1 cellular context compared by ENCODE assay signal in the genomic region with DNA sequence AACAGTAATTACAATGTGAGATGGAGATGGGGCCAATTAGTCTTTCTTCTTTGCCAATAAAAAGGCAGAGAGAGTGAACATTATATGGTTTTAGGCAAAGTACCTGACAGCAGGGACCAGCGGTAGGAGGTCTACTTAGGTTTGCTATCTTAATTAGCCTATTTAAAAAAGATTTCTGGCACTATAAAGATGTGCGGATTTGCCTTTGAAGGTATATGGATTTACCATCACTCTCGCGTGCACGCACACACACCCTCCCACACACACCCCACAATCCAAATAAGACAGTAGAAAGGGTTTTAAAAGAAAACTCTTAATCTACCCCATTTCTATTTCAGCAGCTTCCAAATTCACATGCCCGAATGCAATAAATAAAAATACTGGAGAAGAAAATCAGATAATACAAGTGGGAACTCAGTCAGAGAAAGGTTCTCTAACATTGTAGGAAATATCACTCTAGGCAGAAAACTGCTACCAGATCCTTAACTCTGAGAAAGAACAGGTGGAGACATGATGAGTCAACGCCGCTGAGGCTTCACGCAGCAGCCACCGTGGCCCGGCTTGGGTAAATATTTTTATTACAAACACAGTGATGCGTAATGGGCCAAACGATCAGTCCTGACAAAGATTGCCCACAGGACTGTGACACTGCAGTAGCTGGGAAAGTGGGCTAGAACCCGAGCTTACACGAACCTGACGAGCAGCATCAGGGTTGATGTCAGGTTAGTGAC.
TF ChIP-seq lines count a peak whose summit lies in the region.

No MANE protein-coding gene starts in this region.

TF ChIP-seq in HepG2, 621 proteins besides CTCF, POLR2A, EP300 and RAD21 (continued from another document and continues in another):
- no peak for TF ChIP-seq SKIL (CRISPR knock-in tag; IDR thresholded peaks at IDR 0.05; ENCODE audit: borderline replicate concordance)
- no peak for TF ChIP-seq RORA (CRISPR knock-in tag; IDR thresholded peaks at IDR 0.05)
- no peak for TF ChIP-seq REXO4 (CRISPR knock-in tag; IDR thresholded peaks at IDR 0.05; ENCODE audit: borderline replicate concordance)
- no peak for TF ChIP-seq ZNF274 (CRISPR knock-in tag; IDR thresholded peaks at IDR 0.05)
- no peak for TF ChIP-seq ZNF766 (CRISPR knock-in tag; IDR thresholded peaks at IDR 0.05; ENCODE audit: borderline replicate concordance)
- no peak for TF ChIP-seq FLYWCH1 (CRISPR knock-in tag; IDR thresholded peaks at IDR 0.05)
- TF ChIP-seq, protein P1, sequence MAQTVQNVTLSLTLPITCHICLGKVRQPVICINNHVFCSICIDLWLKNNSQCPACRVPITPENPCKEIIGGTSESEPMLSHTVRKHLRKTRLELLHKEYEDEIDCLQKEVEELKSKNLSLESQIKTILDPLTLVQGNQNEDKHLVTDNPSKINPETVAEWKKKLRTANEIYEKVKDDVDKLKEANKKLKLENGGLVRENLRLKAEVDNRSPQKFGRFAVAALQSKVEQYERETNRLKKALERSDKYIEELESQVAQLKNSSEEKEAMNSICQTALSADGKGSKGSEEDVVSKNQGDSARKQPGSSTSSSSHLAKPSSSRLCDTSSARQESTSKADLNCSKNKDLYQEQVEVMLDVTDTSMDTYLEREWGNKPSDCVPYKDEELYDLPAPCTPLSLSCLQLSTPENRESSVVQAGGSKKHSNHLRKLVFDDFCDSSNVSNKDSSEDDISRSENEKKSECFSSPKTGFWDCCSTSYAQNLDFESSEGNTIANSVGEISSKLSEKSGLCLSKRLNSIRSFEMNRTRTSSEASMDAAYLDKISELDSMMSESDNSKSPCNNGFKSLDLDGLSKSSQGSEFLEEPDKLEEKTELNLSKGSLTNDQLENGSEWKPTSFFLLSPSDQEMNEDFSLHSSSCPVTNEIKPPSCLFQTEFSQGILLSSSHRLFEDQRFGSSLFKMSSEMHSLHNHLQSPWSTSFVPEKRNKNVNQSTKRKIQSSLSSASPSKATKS (CRISPR knock-in tag; IDR thresholded peaks at IDR 0.05) = no peak
- no peak for TF ChIP-seq EHMT2 (IDR thresholded peaks at IDR 0.05; ENCODE audit: borderline replicate concordance, low read depth, low read length)
- peak; percentile 57; the same call in 1 of the 2 replicates for TF ChIP-seq TFE3 (CRISPR knock-in tag; IDR thresholded peaks at IDR 0.05)
- no peak for TF ChIP-seq FOXM1 (CRISPR knock-in tag; IDR thresholded peaks at IDR 0.05)
- no peak for TF ChIP-seq ELK4 (CRISPR knock-in tag; IDR thresholded peaks at IDR 0.05; ENCODE audit: borderline replicate concordance)
- TF ChIP-seq FOSL2 (CRISPR knock-in tag; IDR thresholded peaks at IDR 0.05) = peak; percentile 97
- TF ChIP-seq ZNF768 (CRISPR knock-in tag; IDR thresholded peaks at IDR 0.05) = no peak
- no peak for TF ChIP-seq MBD4 (IDR thresholded peaks at IDR 0.05; ENCODE audit: borderline replicate concordance, low read length)
- no peak for TF ChIP-seq ZKSCAN1 (IDR thresholded peaks at IDR 0.05; ENCODE audit: low read length)
- TF ChIP-seq, protein P2, sequence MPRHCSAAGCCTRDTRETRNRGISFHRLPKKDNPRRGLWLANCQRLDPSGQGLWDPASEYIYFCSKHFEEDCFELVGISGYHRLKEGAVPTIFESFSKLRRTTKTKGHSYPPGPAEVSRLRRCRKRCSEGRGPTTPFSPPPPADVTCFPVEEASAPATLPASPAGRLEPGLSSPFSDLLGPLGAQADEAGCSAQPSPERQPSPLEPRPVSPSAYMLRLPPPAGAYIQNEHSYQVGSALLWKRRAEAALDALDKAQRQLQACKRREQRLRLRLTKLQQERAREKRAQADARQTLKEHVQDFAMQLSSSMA (CRISPR knock-in tag; IDR thresholded peaks at IDR 0.05) = no peak
- no peak for TF ChIP-seq TRIM22 (IDR thresholded peaks at IDR 0.05)
- no peak for TF ChIP-seq CCAR2 (optimal IDR thresholded peaks at IDR 0.05; ENCODE audit: low read depth, low read length)
- 0 out of 2 replicates have a peak, but pooled peaks have one; percentile 43 for TF ChIP-seq ZNF670 (CRISPR knock-in tag; IDR thresholded peaks at IDR 0.05; ENCODE audit: borderline replicate concordance)
- TF ChIP-seq ZNF160 (CRISPR knock-in tag; IDR thresholded peaks at IDR 0.05) = no peak
- peak; percentile 55; the same call in 1 of the 2 replicates for TF ChIP-seq ZNF331 (CRISPR knock-in tag; IDR thresholded peaks at IDR 0.05)
- TF ChIP-seq STAT6 (CRISPR knock-in tag; IDR thresholded peaks at IDR 0.05; ENCODE audit: borderline replicate concordance) = no peak
- TF ChIP-seq ZNF382 (CRISPR knock-in tag; IDR thresholded peaks at IDR 0.05; ENCODE audit: borderline replicate concordance) = no peak
- peak; percentile 57; the same call in 1 of the 2 replicates for TF ChIP-seq THAP11 (CRISPR knock-in tag; IDR thresholded peaks at IDR 0.05)
- peak; percentile 75 for TF ChIP-seq MED1 (CRISPR knock-in tag; IDR thresholded peaks at IDR 0.05)
- TF ChIP-seq TSC22D2 (CRISPR knock-in tag; IDR thresholded peaks at IDR 0.05; ENCODE audit: borderline replicate concordance) = no peak
- TF ChIP-seq PCBP1 (IDR thresholded peaks at IDR 0.05; ENCODE audit: borderline replicate concordance, low read depth, low read length) = no peak
- TF ChIP-seq, protein P3, sequence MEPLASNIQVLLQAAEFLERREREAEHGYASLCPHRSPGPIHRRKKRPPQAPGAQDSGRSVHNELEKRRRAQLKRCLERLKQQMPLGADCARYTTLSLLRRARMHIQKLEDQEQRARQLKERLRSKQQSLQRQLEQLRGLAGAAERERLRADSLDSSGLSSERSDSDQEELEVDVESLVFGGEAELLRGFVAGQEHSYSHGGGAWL (CRISPR knock-in tag; IDR thresholded peaks at IDR 0.05) = no peak
- no peak for TF ChIP-seq SSRP1 (CRISPR knock-in tag; IDR thresholded peaks at IDR 0.05)
- no peak for TF ChIP-seq XRCC5 (optimal IDR thresholded peaks at IDR 0.05; ENCODE audit: low read length)
- TF ChIP-seq SPEN (CRISPR knock-in tag; IDR thresholded peaks at IDR 0.05; ENCODE audit: low read depth) = no peak
- TF ChIP-seq FOXK1 (CRISPR knock-in tag; IDR thresholded peaks at IDR 0.05; ENCODE audit: borderline replicate concordance, low read depth) = 0 out of 2 replicates have a peak, but pooled peaks have one; percentile 14
- TF ChIP-seq, protein P4, sequence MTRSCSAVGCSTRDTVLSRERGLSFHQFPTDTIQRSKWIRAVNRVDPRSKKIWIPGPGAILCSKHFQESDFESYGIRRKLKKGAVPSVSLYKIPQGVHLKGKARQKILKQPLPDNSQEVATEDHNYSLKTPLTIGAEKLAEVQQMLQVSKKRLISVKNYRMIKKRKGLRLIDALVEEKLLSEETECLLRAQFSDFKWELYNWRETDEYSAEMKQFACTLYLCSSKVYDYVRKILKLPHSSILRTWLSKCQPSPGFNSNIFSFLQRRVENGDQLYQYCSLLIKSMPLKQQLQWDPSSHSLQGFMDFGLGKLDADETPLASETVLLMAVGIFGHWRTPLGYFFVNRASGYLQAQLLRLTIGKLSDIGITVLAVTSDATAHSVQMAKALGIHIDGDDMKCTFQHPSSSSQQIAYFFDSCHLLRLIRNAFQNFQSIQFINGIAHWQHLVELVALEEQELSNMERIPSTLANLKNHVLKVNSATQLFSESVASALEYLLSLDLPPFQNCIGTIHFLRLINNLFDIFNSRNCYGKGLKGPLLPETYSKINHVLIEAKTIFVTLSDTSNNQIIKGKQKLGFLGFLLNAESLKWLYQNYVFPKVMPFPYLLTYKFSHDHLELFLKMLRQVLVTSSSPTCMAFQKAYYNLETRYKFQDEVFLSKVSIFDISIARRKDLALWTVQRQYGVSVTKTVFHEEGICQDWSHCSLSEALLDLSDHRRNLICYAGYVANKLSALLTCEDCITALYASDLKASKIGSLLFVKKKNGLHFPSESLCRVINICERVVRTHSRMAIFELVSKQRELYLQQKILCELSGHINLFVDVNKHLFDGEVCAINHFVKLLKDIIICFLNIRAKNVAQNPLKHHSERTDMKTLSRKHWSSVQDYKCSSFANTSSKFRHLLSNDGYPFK (CRISPR knock-in tag; IDR thresholded peaks at IDR 0.05; ENCODE audit: borderline replicate concordance) = no peak
- no peak for TF ChIP-seq SETDB1 (CRISPR knock-in tag; IDR thresholded peaks at IDR 0.05; ENCODE audit: borderline replicate concordance)
- no peak for TF ChIP-seq ZSCAN12 (CRISPR knock-in tag; IDR thresholded peaks at IDR 0.05)
- no peak for TF ChIP-seq BRCA1 (CRISPR knock-in tag; IDR thresholded peaks at IDR 0.05)
- no peak for TF ChIP-seq ARID2 (CRISPR knock-in tag; IDR thresholded peaks at IDR 0.05; ENCODE audit: borderline replicate concordance)
- TF ChIP-seq PBX3 (CRISPR knock-in tag; IDR thresholded peaks at IDR 0.05; ENCODE audit: borderline replicate concordance) = no peak
- TF ChIP-seq CHD2 (IDR thresholded peaks at IDR 0.05; ENCODE audit: low read depth, low read length) = no peak
- TF ChIP-seq SP4 (CRISPR knock-in tag; IDR thresholded peaks at IDR 0.05) = no peak
- TF ChIP-seq JUND (CRISPR knock-in tag; IDR thresholded peaks at IDR 0.05) = 0 out of 2 replicates have a peak, but pooled peaks have one; percentile 55
- peak; percentile 77; the same call in 1 of the 2 replicates for TF ChIP-seq ZFP36L1 (CRISPR knock-in tag; IDR thresholded peaks at IDR 0.05)
- TF ChIP-seq ESRRA (CRISPR knock-in tag; IDR thresholded peaks at IDR 0.05; ENCODE audit: low read depth) = no peak
